Comparison of ENCODE assay signal across 16 cellular contexts in the genomic region with DNA sequence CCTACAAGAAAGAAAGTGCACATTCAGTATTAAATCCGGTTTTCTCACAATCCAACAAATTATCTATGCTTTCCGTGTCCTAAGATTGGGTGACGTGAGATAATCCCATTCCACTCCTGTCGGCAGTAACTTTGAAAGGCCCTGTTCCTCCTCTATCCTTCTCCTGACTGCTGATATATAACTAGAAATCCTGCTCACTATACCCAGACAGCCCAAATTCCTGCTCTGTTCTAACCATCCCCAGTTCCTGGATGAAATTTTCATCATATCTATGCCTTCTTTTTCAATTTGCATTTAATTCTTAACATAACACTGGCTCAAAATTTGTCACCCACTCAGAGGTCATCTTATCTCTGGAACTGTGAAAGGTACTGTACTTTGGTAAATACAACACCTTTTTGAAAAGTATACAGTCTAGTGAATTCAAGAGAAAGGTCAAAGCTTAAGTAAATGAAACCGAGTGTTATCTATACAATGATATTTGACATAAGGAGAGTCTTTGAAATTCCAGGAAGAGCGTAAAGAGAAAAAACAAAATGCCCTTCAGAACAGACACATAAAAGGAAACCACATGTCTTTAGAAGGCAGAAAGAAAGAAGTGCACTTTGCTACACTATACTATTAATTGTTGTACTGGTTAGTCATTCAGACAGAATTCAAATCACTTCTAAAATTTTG.
"Had no signal": no experiment of that assay in that cellular context is flagged by ENCODE, and none has a peak within 500 bp of the region (broad histone marks: within the 10 kb centered on the region; RNA-seq: fewer than 3 reads in every experiment).

No MANE protein-coding gene starts in this region.

- H3K4me3 Mint-ChIP-seq: dendritic cell treated with granulocyte-macrophage colony-stimulating factor and Interleukin-4, amounts not matched to agents 40 ng/mL and 50 ng/mL, for 4 days; effector memory CD8-positive, alpha-beta T cell; naive thymus-derived CD4-positive, alpha-beta T cell; nephron progenitor cell had no signal

- DNase-seq: effector memory CD8-positive, alpha-beta T cell; gastrocnemius medialis; heart right ventricle; hypothalamus; mammary epithelial cell; naive thymus-derived CD4-positive, alpha-beta T cell; nephron progenitor cell; psoas muscle; retina; stimulated activated naive CD4-positive, alpha-beta T cell; stomach; substantia nigra; transverse colon had no signal

- H3K4me1 Mint-ChIP-seq: naive thymus-derived CD4-positive, alpha-beta T cell; nephron progenitor cell had no signal

- H3K27me3 Mint-ChIP-seq: dendritic cell treated with granulocyte-macrophage colony-stimulating factor and Interleukin-4, amounts not matched to agents 40 ng/mL and 50 ng/mL, for 4 days; effector memory CD8-positive, alpha-beta T cell; naive thymus-derived CD4-positive, alpha-beta T cell had no signal

- ATAC-seq: effector memory CD8-positive, alpha-beta T cell; gastrocnemius medialis; heart right ventricle; left lobe of liver; naive thymus-derived CD4-positive, alpha-beta T cell; psoas muscle; sciatic nerve had no signal

- H3K27ac Mint-ChIP-seq: dendritic cell treated with granulocyte-macrophage colony-stimulating factor and Interleukin-4, amounts not matched to agents 40 ng/mL and 50 ng/mL, for 4 days; effector memory CD8-positive, alpha-beta T cell; naive thymus-derived CD4-positive, alpha-beta T cell; nephron progenitor cell had no signal
